12 cellular contexts compared by ENCODE assay signal in the genomic region with DNA sequence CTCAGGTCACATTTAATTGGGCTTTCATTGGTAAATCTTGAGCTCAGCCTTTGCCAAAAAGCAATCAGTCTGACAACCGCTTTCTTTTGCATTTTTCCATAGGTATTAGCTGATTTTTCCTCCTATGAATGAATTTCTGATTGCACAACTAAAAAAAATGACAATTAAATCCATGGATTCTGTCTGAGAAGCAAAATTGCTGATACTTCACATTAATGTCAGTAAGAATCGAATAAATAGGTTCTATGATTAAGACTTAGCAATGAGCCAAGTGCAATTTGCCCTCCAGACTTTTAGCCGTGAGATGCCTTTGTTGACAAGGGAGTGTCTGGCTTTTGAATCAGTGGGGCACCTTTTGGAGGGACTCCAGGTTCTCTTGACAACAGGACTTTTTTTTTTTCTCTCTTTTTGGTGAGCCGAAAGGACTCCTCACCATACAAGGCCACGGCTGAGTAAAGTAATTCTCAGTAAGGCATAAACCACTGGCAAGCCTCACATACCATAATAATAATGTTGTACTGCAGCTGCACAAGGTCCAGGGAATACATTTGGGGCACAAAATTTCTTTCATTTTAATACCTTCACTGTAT. TPM values are rescaled to one million over a fixed set of nuclear protein-coding genes. Genes with fewer than 3 reads are reported as not detected.
DNase-seq lines count a peak whose midpoint lies in the region; ATAC-seq and TF ChIP-seq lines count a peak whose summit lies in the region.
"Had no signal": no experiment of that assay in that cellular context is flagged by ENCODE, and none has a peak within 500 bp of the region (broad histone marks: within the 10 kb centered on the region; RNA-seq: fewer than 3 reads in every experiment).

No MANE protein-coding gene starts in this region.

- POLR2A ChIA-PET in RWPE1 (lab: Yijun Ruan, JAX; ENCODE audit: low non-redundant PET) = no interaction called here

- no peak overlapping the region for H3K27ac ChIP-seq in RWPE1

- TF ChIP-seq CTCF in RWPE1 (conservative IDR thresholded peaks at IDR 0.05; ENCODE audit: low read depth) = no peak

- DNase-seq in DMS79 treated with DMSO at 0.1 percent for 48 hours (lab: John Stamatoyannopoulos, UW) (peak; percentile 77), NCI-H146 (lab: John Stamatoyannopoulos, UW) (peak; percentile 87), RWPE1 (ENCODE audit: low spot score) (peak; percentile 55), left colon (peak in 1 of 2 donors; percentile 49), 8988T (no peak), left cardiac atrium (no peak)
- DNase-seq in stimulated activated CD4-positive, alpha-beta T cell treated with anti-CD3 and anti-CD28 coated beads, Interleukin-12 subunit alpha, Interleukin-12 subunit beta, amount 100 ng/mL, for 4 hours = no peak
- DNase-seq in activated T-cell treated with anti-CD3 and anti-CD28 coated beads, Interleukin-2, amount 50 U/mL, for 48 hours = no peak
- DNase-seq: activated B cell treated with CpG ODN at 0.5 μM for 24 hours, amniotic stem cell, foreskin fibroblast, GOT3 had no signal

- intact Hi-C loops in left colon (cut with DNase I, micrococcal nuclease) = no loop called here
- intact Hi-C loops in left cardiac atrium (cut with DNase I) = no loop called here

- ATAC-seq in left colon (peak; percentile 3), left cardiac atrium (no peak)

- CTCF ChIA-PET in RWPE1 (lab: Yijun Ruan, JAX) = interaction anchor here (0.6 to 0.7 kb wide), 5 partner anchors 20 to 508 kb away, joined by 3 to 4 read pairs (median 3); no protein-coding TSS in a partner anchor

RNA-seq across cellular contexts. Expression of a gene that starts 4.7 kb away (rescaled TPM):
- 10 to 100 TPM in 1 of 2 donors, 1 to 10 TPM in 1; 6.6 to 11.6 TPM for total RNA-seq in left colon
- total RNA-seq in left cardiac atrium = 10 to 100 TPM in 1 of 2 donors, 1 to 10 TPM in 1; 8.6 to 10.2 TPM

Comparison
In these comparisons a context has a peak if more than half of its experiments do, and no peak if none do; other contexts are left out.
1. DNase-seq: peak in DMS79 treated with DMSO at 0.1 percent for 48 hours (single experiment), NCI-H146 (single experiment) and RWPE1 (single experiment); none in 8988T (single experiment), stimulated activated CD4-positive, alpha-beta T cell treated with anti-CD3 and anti-CD28 coated beads, Interleukin-12 subunit alpha, Interleukin-12 subunit beta, amount 100 ng/mL, for 4 hours (single experiment), activated T-cell treated with anti-CD3 and anti-CD28 coated beads, Interleukin-2, amount 50 U/mL, for 48 hours (0 of 2) and left cardiac atrium (single experiment).